13 cellular contexts compared by ENCODE assay signal in the genomic region with DNA sequence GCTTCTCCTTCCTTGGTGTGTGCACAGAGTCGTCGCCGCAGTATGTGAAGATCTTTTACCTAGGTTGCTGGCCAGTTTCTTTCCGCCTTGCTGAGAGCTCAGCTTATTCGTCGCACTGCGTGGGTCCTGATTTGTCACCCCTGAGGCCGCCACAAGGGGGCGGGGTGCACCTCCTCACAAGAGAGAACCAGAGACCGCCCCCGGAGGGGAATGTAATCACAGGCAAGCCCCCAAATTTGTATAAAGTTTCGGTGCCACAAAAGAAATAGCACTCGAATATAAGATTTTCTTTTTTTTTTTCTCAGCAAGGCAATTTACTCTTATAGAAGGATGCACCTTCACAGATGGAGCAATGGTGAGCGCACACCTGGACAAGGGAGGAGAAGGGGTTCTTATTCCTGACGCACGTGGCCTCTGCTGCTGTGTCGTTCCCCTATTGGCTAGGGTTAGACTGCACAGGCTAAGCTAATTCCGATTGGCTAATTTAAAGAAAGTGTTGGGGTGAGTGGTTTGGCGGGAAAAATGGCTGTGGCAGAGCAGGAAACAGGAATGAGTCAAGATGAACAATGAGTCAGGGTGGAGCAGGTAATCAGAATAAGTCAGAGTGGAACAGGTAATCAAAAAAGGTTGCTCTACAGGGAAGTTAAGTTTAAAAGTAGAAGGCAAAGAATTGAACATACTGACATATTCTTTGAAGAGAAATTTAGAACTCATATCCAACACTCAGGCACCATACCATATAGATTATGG. TPM values are rescaled to one million over a fixed set of nuclear protein-coding genes. Genes with fewer than 3 reads are reported as not detected.
DNase-seq lines count a peak whose midpoint lies in the region; ATAC-seq, FAIRE-seq and TF ChIP-seq lines count a peak whose summit lies in the region.
"Had no signal": no experiment of that assay in that cellular context is flagged by ENCODE, and none has a peak within 500 bp of the region (broad histone marks: within the 10 kb centered on the region; RNA-seq: fewer than 3 reads in every experiment).

No MANE protein-coding gene starts in this region.

- peaks cover 18% of the 10 kb centered on the region for H3K9me3 Mint-ChIP-seq in stimulated activated naive CD8-positive, alpha-beta T cell treated with anti-CD3 and anti-CD28 coated beads, Interleukin-15, Interleukin-2, amounts not matched to agents 100 ng/mL and 50 ng/mL, for 24 hours
- peaks cover 19 to 22% of the 10 kb centered on the region in 2 donors for H3K9me3 Mint-ChIP-seq in stimulated activated naive CD8-positive, alpha-beta T cell treated with anti-CD3 and anti-CD28 coated beads, Interleukin-15, amount 100 ng/mL, for 72 hours

- no peaks in the 10 kb centered on the region for H3K27me3 Mint-ChIP-seq in stimulated activated naive CD8-positive, alpha-beta T cell treated with anti-CD3 and anti-CD28 coated beads, Interleukin-15, Interleukin-2, amounts not matched to agents 100 ng/mL and 50 ng/mL, for 24 hours
- H3K27me3 Mint-ChIP-seq in stimulated activated naive CD8-positive, alpha-beta T cell treated with anti-CD3 and anti-CD28 coated beads, Interleukin-15, amount 100 ng/mL, for 72 hours, result no peaks in the 10 kb centered on the region

- no peaks in the 10 kb centered on the region for H3K4me1 ChIP-seq in SJCRH30

- peaks cover 63% of the 10 kb centered on the region for H3K4me1 Mint-ChIP-seq in stimulated activated naive CD8-positive, alpha-beta T cell treated with anti-CD3 and anti-CD28 coated beads, Interleukin-15, Interleukin-2, amounts not matched to agents 100 ng/mL and 50 ng/mL, for 24 hours (ENCODE audit: low read depth)
- H3K4me1 Mint-ChIP-seq in stimulated activated naive CD8-positive, alpha-beta T cell treated with anti-CD3 and anti-CD28 coated beads, Interleukin-15, amount 100 ng/mL, for 72 hours, result peaks cover 47% of the 10 kb centered on the region

- no peak overlapping the region for H3K4me3 Mint-ChIP-seq in stimulated activated naive CD8-positive, alpha-beta T cell treated with anti-CD3 and anti-CD28 coated beads, Interleukin-15, Interleukin-2, amounts not matched to agents 100 ng/mL and 50 ng/mL, for 24 hours
- no peak overlapping the region for H3K4me3 Mint-ChIP-seq in stimulated activated naive CD8-positive, alpha-beta T cell treated with anti-CD3 and anti-CD28 coated beads, Interleukin-15, amount 100 ng/mL, for 72 hours

- peaks cover 65% of the 10 kb centered on the region for H3K36me3 Mint-ChIP-seq in stimulated activated naive CD8-positive, alpha-beta T cell treated with anti-CD3 and anti-CD28 coated beads, Interleukin-15, Interleukin-2, amounts not matched to agents 100 ng/mL and 50 ng/mL, for 24 hours (ENCODE audit: low read depth)

- H3K27ac Mint-ChIP-seq in stimulated activated naive CD8-positive, alpha-beta T cell treated with anti-CD3 and anti-CD28 coated beads, Interleukin-15, Interleukin-2, amounts not matched to agents 100 ng/mL and 50 ng/mL, for 24 hours, result peak overlapping the region; percentile 24
- H3K27ac Mint-ChIP-seq in stimulated activated naive CD8-positive, alpha-beta T cell treated with anti-CD3 and anti-CD28 coated beads, Interleukin-15, amount 100 ng/mL, for 72 hours, result no peak overlapping the region

- FAIRE-seq in GM12891 (lab: Jason Lieb, UNC) (no peak), GM19239 (lab: Jason Lieb, UNC) (no peak)
- FAIRE-seq: TTC549 had no signal

- peaks cover 10% of the 10 kb centered on the region; the same call in 1 of the 2 replicates for H3K9me3 ChIP-seq in SJCRH30 (replicated peaks)
- H3K9me3 ChIP-seq: tibial artery had no signal

- TF ChIP-seq POLR2A in GM12891 (IDR thresholded peaks at IDR 0.05; ENCODE audit: low read depth, low read length), result no peak

- DNase-seq in stimulated activated naive CD8-positive, alpha-beta T cell treated with anti-CD3 and anti-CD28 coated beads, Interleukin-15, amount 100 ng/mL, for 72 hours, result no peak
- DNase-seq in SJCRH30 (peak; percentile 25 to 33), epithelial cell of prostate (ENCODE audit: low read depth, low spot score) (peak; percentile 22), H7 (no peak), GM12891 (ENCODE audit: insufficient read length, low spot score) (no peak), GM19239 (ENCODE audit: insufficient read length, low spot score) (no peak), NOMO-1 treated with dmso at 0.1 percent for 144 hours (lab: John Stamatoyannopoulos, UW; ENCODE audit: unreplicated experiment) (no peak)
- DNase-seq: activated gamma-delta T cell treated with Interleukin-2 at 50 U/mL for 16 hours, midbrain, NCI-H146, tibial artery had no signal

- no peak for ATAC-seq in stimulated activated naive CD8-positive, alpha-beta T cell treated with anti-CD3 and anti-CD28 coated beads, Interleukin-15, amount 100 ng/mL, for 72 hours

- H3K36me3 ChIP-seq in SJCRH30 (peaks cover 3% of the 10 kb centered on the region; the same call in 1 of the 2 replicates), H7 (replicated peaks; ENCODE audit: control insufficient read depth, insufficient read depth, low read length) (no peaks in the 10 kb centered on the region)

- no peak overlapping the region for H3K27ac ChIP-seq in SJCRH30
- H3K27ac ChIP-seq in epithelial cell of prostate, result peak overlapping the region; percentile 16
- H3K27ac ChIP-seq: tibial artery had no signal

- H3K4me3 ChIP-seq in SJCRH30, result no peak overlapping the region
- H3K4me3 ChIP-seq in H7 (ENCODE audit: insufficient read depth, low read depth, low read length), result no peak overlapping the region
- H3K4me3 ChIP-seq: tibial artery had no signal

- H3K27me3 ChIP-seq in SJCRH30, result no peaks in the 10 kb centered on the region
- no peaks in the 10 kb centered on the region for H3K27me3 ChIP-seq in H7 (ENCODE audit: control insufficient read depth, insufficient read depth, low read length)
- H3K27me3 ChIP-seq: tibial artery had no signal

TF ChIP-seq in GM12891, 5 proteins besides CTCF, POLR2A, EP300 and RAD21:
- TF ChIP-seq PAX5 (IDR thresholded peaks at IDR 0.05; ENCODE audit: insufficient read depth, low read length, severe bottlenecking) (no peak), TAF1 (IDR thresholded peaks at IDR 0.05; ENCODE audit: low read depth, low read length) (no peak), SPI1 (IDR thresholded peaks at IDR 0.05; ENCODE audit: low read depth, low read length) (no peak), POU2F2 (IDR thresholded peaks at IDR 0.05; ENCODE audit: low read depth, low read length) (no peak)

RNA-seq across cellular contexts. Expression of gene NCOA3, which starts 19.5 kb away (rescaled TPM):
- 26.7 and 28.1 TPM in 2 replicates for total RNA-seq in SJCRH30 (2014; rRNA removed; shearing (Covaris generic))
- 10.1 and 12.8 TPM in 2 replicates for total RNA-seq in H7 (2014; rRNA removed; shearing (Covaris generic))
- polyA plus RNA-seq in GM12891 (2012; ENCODE audit: low read depth, missing spikeins), result 28.9 TPM

Comparison
In these comparisons a context has a peak if more than half of its experiments do, and no peak if none do; other contexts are left out.
1. DNase-seq: peak in SJCRH30 (2 of 2) and epithelial cell of prostate (single experiment); none in stimulated activated naive CD8-positive, alpha-beta T cell treated with anti-CD3 and anti-CD28 coated beads, Interleukin-15, amount 100 ng/mL, for 72 hours (0 of 2), H7 (single experiment), GM12891 (single experiment), GM19239 (single experiment) and NOMO-1 treated with dmso at 0.1 percent for 144 hours (single experiment).